13 cellular contexts compared by ENCODE assay signal in the genomic region with DNA sequence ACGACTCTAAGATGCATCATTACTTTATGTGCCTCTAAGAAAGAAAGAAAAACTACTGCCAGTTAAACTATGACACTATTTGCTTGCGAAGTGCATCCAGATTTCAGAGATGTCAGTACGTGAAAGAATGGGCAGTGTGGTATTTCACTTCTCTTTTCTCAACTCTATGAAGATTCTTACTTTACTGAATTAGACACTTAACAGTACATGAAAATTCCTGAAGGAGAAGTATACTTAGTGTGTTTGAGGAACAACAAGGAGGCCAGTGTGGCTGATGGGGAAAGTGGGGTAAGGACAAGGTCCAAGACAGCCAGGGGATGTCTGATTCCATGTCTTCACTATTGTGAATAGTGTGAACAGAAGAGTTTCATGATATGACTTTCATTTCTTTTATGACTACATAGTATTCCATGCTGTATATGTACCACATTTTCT. TPM values are rescaled to one million over a fixed set of nuclear protein-coding genes. Genes with fewer than 3 reads are reported as not detected.
A peak's percentile ranks its signal among the peaks of the same experiment; 100 is the strongest.
DNase-seq lines count a peak whose midpoint lies in the region; ATAC-seq and TF ChIP-seq lines count a peak whose summit lies in the region.
"Had no signal": no experiment of that assay in that cellular context is flagged by ENCODE, and none has a peak within 500 bp of the region (broad histone marks: within the 10 kb centered on the region; RNA-seq: fewer than 3 reads in every experiment).

No MANE protein-coding gene starts in this region.

- DNase-seq in stimulated activated naive CD8-positive, alpha-beta T cell treated with anti-CD3 and anti-CD28 coated beads, Interleukin-15, amount 100 ng/mL, for 72 hours, result no peak
- DNase-seq in progenitor cell of endocrine pancreas (ENCODE audit: low spot score, unreplicated experiment), result no peak
- no peak for DNase-seq in immature natural killer cell
- DNase-seq: activated CD4-positive, CD25-positive, alpha-beta regulatory T cell; activated T-cell treated with anti-CD3 and anti-CD28 coated beads, Interleukin-2, amount 50 U/mL, for 24 hours; lower lobe of right lung; NCI-H69 had no signal

- H3K27me3 Mint-ChIP-seq in stimulated activated naive CD8-positive, alpha-beta T cell treated with anti-CD3 and anti-CD28 coated beads, Interleukin-15, amount 100 ng/mL, for 72 hours, result no peaks in the 10 kb centered on the region
- no peaks in the 10 kb centered on the region for H3K27me3 Mint-ChIP-seq in progenitor cell of endocrine pancreas
- H3K27me3 Mint-ChIP-seq in immature natural killer cell (ENCODE audit: low read depth in 3 of 3), result peaks cover 0 to 2% (median 2%) of the 10 kb centered on the region in 3 donors

- no peaks in the 10 kb centered on the region for H3K4me1 Mint-ChIP-seq in stimulated activated naive CD8-positive, alpha-beta T cell treated with anti-CD3 and anti-CD28 coated beads, Interleukin-15, amount 100 ng/mL, for 72 hours
- peaks cover 10% of the 10 kb centered on the region for H3K4me1 Mint-ChIP-seq in progenitor cell of endocrine pancreas (ENCODE audit: low read depth)
- H3K4me1 Mint-ChIP-seq in immature natural killer cell, result no peaks in the 10 kb centered on the region
- H3K4me1 Mint-ChIP-seq: stimulated activated effector memory CD8-positive, alpha-beta T cell treated with anti-CD3 and anti-CD28 coated beads, Interleukin-12 subunit alpha, Interleukin-12 subunit beta, amount 100 ng/mL, for 72 hours had no signal

- H3K36me3 Mint-ChIP-seq in progenitor cell of endocrine pancreas (ENCODE audit: insufficient read depth) (no peaks in the 10 kb centered on the region), immature natural killer cell (no peaks in the 10 kb centered on the region)
- H3K36me3 Mint-ChIP-seq: stimulated activated effector memory CD8-positive, alpha-beta T cell treated with anti-CD3 and anti-CD28 coated beads, Interleukin-12 subunit alpha, Interleukin-12 subunit beta, amount 100 ng/mL, for 72 hours had no signal

- no peak for TF ChIP-seq CTCF in progenitor cell of endocrine pancreas (IDR thresholded peaks at IDR 0.05; ENCODE audit: unreplicated experiment)

- no peak overlapping the region for H3K4me3 Mint-ChIP-seq in stimulated activated naive CD8-positive, alpha-beta T cell treated with anti-CD3 and anti-CD28 coated beads, Interleukin-15, amount 100 ng/mL, for 72 hours
- H3K4me3 Mint-ChIP-seq in progenitor cell of endocrine pancreas (ENCODE audit: low read depth), result no peak overlapping the region
- no peak overlapping the region for H3K4me3 Mint-ChIP-seq in immature natural killer cell
- H3K4me3 Mint-ChIP-seq: activated T-cell treated with anti-CD3 and anti-CD28 coated beads, Interleukin-2, amount 50 U/mL, for 24 hours; stimulated activated effector memory CD8-positive, alpha-beta T cell treated with anti-CD3 and anti-CD28 coated beads, Interleukin-12 subunit alpha, Interleukin-12 subunit beta, amount 100 ng/mL, for 72 hours had no signal

- no peak overlapping the region for H3K27ac Mint-ChIP-seq in stimulated activated naive CD8-positive, alpha-beta T cell treated with anti-CD3 and anti-CD28 coated beads, Interleukin-15, amount 100 ng/mL, for 72 hours
- H3K27ac Mint-ChIP-seq in progenitor cell of endocrine pancreas (no peak overlapping the region), immature natural killer cell (no peak overlapping the region)
- H3K27ac Mint-ChIP-seq: activated T-cell treated with anti-CD3 and anti-CD28 coated beads, Interleukin-2, amount 50 U/mL, for 24 hours; stimulated activated effector memory CD8-positive, alpha-beta T cell treated with anti-CD3 and anti-CD28 coated beads, Interleukin-12 subunit alpha, Interleukin-12 subunit beta, amount 100 ng/mL, for 72 hours had no signal

- ATAC-seq in GM19023 (IDR thresholded peaks at IDR 0.05; ENCODE audit: unreplicated experiment) (peak; percentile 77), GM21723 (IDR thresholded peaks at IDR 0.05; ENCODE audit: unreplicated experiment) (peak; percentile 94), HG03175 (IDR thresholded peaks at IDR 0.05; ENCODE audit: unreplicated experiment) (peak; percentile 80), GM21825 (IDR thresholded peaks at IDR 0.05; ENCODE audit: unreplicated experiment) (no peak)
- no peak for ATAC-seq in stimulated activated naive CD8-positive, alpha-beta T cell treated with anti-CD3 and anti-CD28 coated beads, Interleukin-15, amount 100 ng/mL, for 72 hours
- ATAC-seq: Right ventricle myocardium inferior; stimulated activated effector memory CD8-positive, alpha-beta T cell treated with anti-CD3 and anti-CD28 coated beads, Interleukin-12 subunit alpha, Interleukin-12 subunit beta, amount 100 ng/mL, for 72 hours had no signal

- no peaks in the 10 kb centered on the region for H3K9me3 Mint-ChIP-seq in stimulated activated naive CD8-positive, alpha-beta T cell treated with anti-CD3 and anti-CD28 coated beads, Interleukin-15, amount 100 ng/mL, for 72 hours
- H3K9me3 Mint-ChIP-seq in progenitor cell of endocrine pancreas (ENCODE audit: low read depth), result no peaks in the 10 kb centered on the region
- no peaks in the 10 kb centered on the region for H3K9me3 Mint-ChIP-seq in immature natural killer cell
- H3K9me3 Mint-ChIP-seq: activated T-cell treated with anti-CD3 and anti-CD28 coated beads, Interleukin-2, amount 50 U/mL, for 24 hours; stimulated activated effector memory CD8-positive, alpha-beta T cell treated with anti-CD3 and anti-CD28 coated beads, Interleukin-12 subunit alpha, Interleukin-12 subunit beta, amount 100 ng/mL, for 72 hours had no signal

RNA-seq across cellular contexts. Expression of gene HSD17B7, which starts 53.9 kb away (rescaled TPM):
- total RNA-seq in progenitor cell of endocrine pancreas, result 50.1 and 51.7 TPM in 2 replicates
- polyA plus RNA-seq in immature natural killer cell, result 10 to 100 TPM; 25.8 to 30.3 (median 27.4) TPM

Comparison
In these comparisons a context has a peak if more than half of its experiments do, and no peak if none do; other contexts are left out.
1. ATAC-seq: peak in GM19023 (single experiment), GM21723 (single experiment) and HG03175 (single experiment); none in stimulated activated naive CD8-positive, alpha-beta T cell treated with anti-CD3 and anti-CD28 coated beads, Interleukin-15, amount 100 ng/mL, for 72 hours (single experiment) and GM21825 (single experiment).